16 cellular contexts compared by ENCODE assay signal in the genomic region with DNA sequence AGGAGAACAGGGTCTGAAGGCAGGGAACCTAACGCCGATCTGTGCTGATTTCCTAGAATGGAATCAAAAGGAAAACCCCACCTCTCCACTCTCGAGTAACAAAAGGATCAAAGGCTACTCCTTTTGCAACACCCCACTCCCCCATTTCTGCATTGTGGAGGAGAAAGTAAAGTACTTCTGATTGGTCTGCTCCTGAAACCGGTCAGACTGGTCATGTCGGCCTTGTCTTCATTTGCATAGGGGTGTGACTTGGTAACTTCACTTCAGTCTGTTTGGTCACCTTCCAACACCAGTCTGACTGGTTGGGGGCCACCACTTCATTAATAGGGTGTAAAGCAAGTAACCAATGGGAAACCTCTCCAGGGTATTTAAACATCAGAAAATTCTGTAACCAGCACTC.
DNase-seq lines count a peak whose midpoint lies in the region; ATAC-seq and TF ChIP-seq lines count a peak whose summit lies in the region.
"Had no signal": no experiment of that assay in that cellular context is flagged by ENCODE, and none has a peak within 500 bp of the region (broad histone marks: within the 10 kb centered on the region; RNA-seq: fewer than 3 reads in every experiment).

No MANE protein-coding gene starts in this region.

- no peaks in the 10 kb centered on the region for H4K20me1 ChIP-seq in neural progenitor cell (ENCODE audit: low read depth)

- peak overlapping the region; percentile 54 for H2AFZ ChIP-seq in neural progenitor cell (replicated peaks)

- H3K4me2 ChIP-seq in neural progenitor cell: no peak overlapping the region

- CTCF ChIA-PET in T-cell (lab: Charles Lee): no interaction called here

- no peaks in the 10 kb centered on the region for H3K79me2 ChIP-seq in neural progenitor cell (ENCODE audit: low read depth)

- no peaks in the 10 kb centered on the region for H3K27me3 ChIP-seq in neural progenitor cell
- H3K27me3 ChIP-seq: heart right ventricle had no signal

- H3K9me3 Mint-ChIP-seq in neural progenitor cell (peaks cover 23% of the 10 kb centered on the region), T-cell (peaks cover 4 to 10% (median 5%) of the 10 kb centered on the region in 3 donors)
- H3K9me3 Mint-ChIP-seq in effector memory CD8-positive, alpha-beta T cell: peaks cover 2 to 6% of the 10 kb centered on the region in 2 donors
- H3K9me3 Mint-ChIP-seq: activated T-helper 17 cell treated with anti-CD3 and anti-CD28 coated beads, Interleukin-2, amount 50 U/mL, for 72 hours had no signal

- DNase-seq in DMS53 treated with DMSO at 0.1 percent for 48 hours (lab: John Stamatoyannopoulos, UW; ENCODE audit: unreplicated experiment) (peak; percentile 78), NCI-H345 treated with DMSO at 0.1 percent for 48 hours (lab: John Stamatoyannopoulos, UW; ENCODE audit: unreplicated experiment) (peak; percentile 11), epithelial cell of prostate (ENCODE audit: low read depth, low spot score) (peak; percentile 60), neural progenitor cell (ENCODE audit: low spot score) (no peak), GM03348 (ENCODE audit: low spot score) (no peak), T-cell (no peak)
- DNase-seq in activated T-cell treated with anti-CD3 and anti-CD28 coated beads, Interleukin-2, amount 50 U/mL, for 48 hours: no peak
- no peak for DNase-seq in effector memory CD8-positive, alpha-beta T cell
- DNase-seq: activated CD4-positive, alpha-beta T cell treated with anti-CD3 and anti-CD28 coated beads, Interleukin-2, amount 50 U/mL, for 4 hours; heart right ventricle; NCI-H2171; posterior cingulate gyrus; stimulated activated CD8-positive, alpha-beta memory T cell treated with anti-CD3 and anti-CD28 coated beads, Interleukin-4, amount 100 ng/mL, for 48 hours; T-helper 17 cell had no signal

- H3F3A ChIP-seq in neural progenitor cell (ENCODE audit: low read depth): no peaks in the 10 kb centered on the region

- ATAC-seq in effector memory CD8-positive, alpha-beta T cell (replicated peaks): no peak
- no peak for ATAC-seq in T-cell (replicated peaks in 1 of 4)
- ATAC-seq: activated T-helper 17 cell treated with anti-CD3 and anti-CD28 coated beads, Interleukin-2, amount 50 U/mL, for 72 hours; heart right ventricle; T-helper 17 cell had no signal

- no peaks in the 10 kb centered on the region for H3K36me3 ChIP-seq in neural progenitor cell
- H3K36me3 ChIP-seq: heart right ventricle had no signal

- no peak overlapping the region for H3K4me3 ChIP-seq in neural progenitor cell
- H3K4me3 ChIP-seq: heart right ventricle had no signal

- H3K27ac Mint-ChIP-seq in neural progenitor cell: no peak overlapping the region
- no peak overlapping the region for H3K27ac Mint-ChIP-seq in effector memory CD8-positive, alpha-beta T cell
- H3K27ac Mint-ChIP-seq in T-cell: no peak overlapping the region
- H3K27ac Mint-ChIP-seq: activated T-helper 17 cell treated with anti-CD3 and anti-CD28 coated beads, Interleukin-2, amount 50 U/mL, for 72 hours; T-helper 17 cell had no signal

- H3K9ac ChIP-seq in neural progenitor cell: no peak overlapping the region

- H3K27me3 Mint-ChIP-seq in neural progenitor cell (ENCODE audit: insufficient read depth, low read depth) (no peaks in the 10 kb centered on the region), T-cell (no peaks in the 10 kb centered on the region)
- no peaks in the 10 kb centered on the region for H3K27me3 Mint-ChIP-seq in effector memory CD8-positive, alpha-beta T cell
- H3K27me3 Mint-ChIP-seq: activated T-helper 17 cell treated with anti-CD3 and anti-CD28 coated beads, Interleukin-2, amount 50 U/mL, for 72 hours; brain; T-helper 17 cell had no signal

- H3K9me3 ChIP-seq in neural progenitor cell (ENCODE audit: low read depth): no peaks in the 10 kb centered on the region

- H3K36me3 Mint-ChIP-seq in neural progenitor cell: peaks cover 16% of the 10 kb centered on the region
- H3K36me3 Mint-ChIP-seq in effector memory CD8-positive, alpha-beta T cell (ENCODE audit: insufficient read depth): no peaks in the 10 kb centered on the region
- no peaks in the 10 kb centered on the region for H3K36me3 Mint-ChIP-seq in T-cell

- H3K4me3 Mint-ChIP-seq in neural progenitor cell: no peak overlapping the region
- H3K4me3 Mint-ChIP-seq in effector memory CD8-positive, alpha-beta T cell: no peak overlapping the region
- no peak overlapping the region for H3K4me3 Mint-ChIP-seq in T-cell
- H3K4me3 Mint-ChIP-seq: activated T-helper 17 cell treated with anti-CD3 and anti-CD28 coated beads, Interleukin-2, amount 50 U/mL, for 72 hours; brain; T-helper 17 cell had no signal

- no peaks in the 10 kb centered on the region for H3K4me1 ChIP-seq in neural progenitor cell
- H3K4me1 ChIP-seq: heart right ventricle had no signal

- POLR2A ChIA-PET in T-cell (lab: Charles Lee): no interaction called here

- TF ChIP-seq CTCF in neural progenitor cell (IDR thresholded peaks at IDR 0.05): no peak

- peaks cover 16% of the 10 kb centered on the region for H3K4me1 Mint-ChIP-seq in neural progenitor cell
- no peaks in the 10 kb centered on the region for H3K4me1 Mint-ChIP-seq in effector memory CD8-positive, alpha-beta T cell (ENCODE audit: low read depth in 2 of 2)
- H3K4me1 Mint-ChIP-seq in T-cell: no peaks in the 10 kb centered on the region
- H3K4me1 Mint-ChIP-seq: activated T-helper 17 cell treated with anti-CD3 and anti-CD28 coated beads, Interleukin-2, amount 50 U/mL, for 72 hours; T-helper 17 cell had no signal

- H3K27ac ChIP-seq in epithelial cell of prostate (no peak overlapping the region), neural progenitor cell (no peak overlapping the region)
- H3K27ac ChIP-seq: heart right ventricle had no signal

Comparison
In these comparisons a context has a peak if more than half of its experiments do, and no peak if none do; other contexts are left out.
1. DNase-seq: peak in DMS53 treated with DMSO at 0.1 percent for 48 hours (single experiment), NCI-H345 treated with DMSO at 0.1 percent for 48 hours (single experiment) and epithelial cell of prostate (single experiment); none in neural progenitor cell (single experiment), activated T-cell treated with anti-CD3 and anti-CD28 coated beads, Interleukin-2, amount 50 U/mL, for 48 hours (0 of 2), effector memory CD8-positive, alpha-beta T cell (0 of 3), GM03348 (single experiment) and T-cell (0 of 34).